ENCODE assay signal across 17 cellular contexts in genomic region chr13:50476579-50476978, GRCh38.
"Had no signal": no experiment of that assay in that cellular context is flagged by ENCODE, and none has a peak within 500 bp of the region (broad histone marks: within the 10 kb centered on the region; RNA-seq: fewer than 3 reads in every experiment).

No MANE protein-coding gene starts in this region.

- H3K27ac ChIP-seq: esophagus squamous epithelium, left lung, neural progenitor cell, ovary, right lobe of liver, tibial artery, upper lobe of left lung, uterus had no signal

- H3K36me3 ChIP-seq: esophagus squamous epithelium, left lung, neural progenitor cell, ovary, right lobe of liver, tibial artery, upper lobe of left lung, uterus had no signal

- H3K4me2 ChIP-seq: neural progenitor cell had no signal

- DNase-seq: cerebellar nuclear complex; effector memory CD8-positive, alpha-beta T cell; esophagus squamous epithelium; islet precursor cell; left lung; mesendoderm; naive thymus-derived CD4-positive, alpha-beta T cell; nucleus accumbens; ovary; right lobe of liver; stimulated activated CD4-positive, alpha-beta T cell treated with anti-CD3 and anti-CD28 coated beads, Interleukin-4, amount 100 ng/mL, for 1 hour; stimulated activated CD8-positive, alpha-beta memory T cell treated with anti-CD3 and anti-CD28 coated beads, Interleukin-4, amount 100 ng/mL, for 48 hours; tibial artery; upper lobe of left lung; uterus had no signal

- H2AFZ ChIP-seq: neural progenitor cell had no signal

- H3K4me3 ChIP-seq: esophagus squamous epithelium, left lung, neural progenitor cell, ovary, right lobe of liver, tibial artery, upper lobe of left lung, uterus had no signal

- H3K9ac ChIP-seq: neural progenitor cell had no signal

- H3K4me1 ChIP-seq: esophagus squamous epithelium, left lung, neural progenitor cell, right lobe of liver, tibial artery, uterus had no signal

- H3K9me3 ChIP-seq: esophagus squamous epithelium, left lung, ovary, right lobe of liver, tibial artery, upper lobe of left lung, uterus had no signal

- ATAC-seq: effector memory CD8-positive, alpha-beta T cell; naive thymus-derived CD4-positive, alpha-beta T cell; right lobe of liver; stimulated activated effector memory CD8-positive, alpha-beta T cell treated with anti-CD3 and anti-CD28 coated beads, Interleukin-12 subunit alpha, Interleukin-12 subunit beta, amount 100 ng/mL, for 72 hours had no signal

- H3K27me3 ChIP-seq: esophagus squamous epithelium, left lung, neural progenitor cell, ovary, right lobe of liver, tibial artery, upper lobe of left lung, uterus had no signal
